ENCODE assay signal across 8 cellular contexts in the genomic region with DNA sequence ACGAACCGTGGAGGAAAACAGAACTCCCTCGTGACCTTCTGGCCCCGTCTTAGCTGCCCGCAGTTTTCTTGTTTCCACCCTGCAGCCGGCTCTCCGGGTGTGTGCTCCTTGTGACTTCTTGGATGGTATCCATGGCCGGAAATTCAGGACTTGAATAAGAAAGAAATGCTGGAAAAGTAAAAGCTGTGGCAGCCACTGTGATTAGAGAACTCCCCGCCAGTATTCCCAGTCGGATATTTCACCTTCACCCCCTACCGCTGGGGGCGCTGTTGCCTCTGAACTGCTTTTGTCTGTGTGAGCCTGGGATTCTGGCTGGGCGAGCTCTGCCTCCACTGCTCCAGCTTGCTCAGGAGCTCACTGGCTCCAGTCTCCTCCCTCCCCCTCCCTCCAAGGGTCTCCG. TPM values are rescaled to one million over a fixed set of nuclear protein-coding genes. Genes with fewer than 3 reads are reported as not detected.
DNase-seq lines count a peak whose midpoint lies in the region; ATAC-seq and TF ChIP-seq lines count a peak whose summit lies in the region.

No MANE protein-coding gene starts in this region.

- CTCF ChIA-PET in Calu3 (lab: Charles Lee): interaction anchor here (0.8 to 1.4 kb wide), 4 partner anchors 13 to 82 kb away, joined by 3 to 6 read pairs (median 4); no protein-coding TSS in a partner anchor

- BruUV-seq in Calu3 (replicated peaks; lab: Mats Ljungman, UMichigan): no TSS peak

- no peak for ATAC-seq in GM21360 (IDR thresholded peaks at IDR 0.05; ENCODE audit: unreplicated experiment)

- peaks cover 0 to 13% (median 0%) of the 10 kb centered on the region in 45 donors for H3K27me3 ChIP-seq in dorsolateral prefrontal cortex

- H3K27ac Mint-ChIP-seq in Calu3 (ENCODE audit: unreplicated experiment): peak overlapping the region; percentile 99
- no peak overlapping the region for H3K27ac Mint-ChIP-seq in mesothelial cell of epicardium

- H3K27ac ChIP-seq in dorsolateral prefrontal cortex: peak overlapping the region in 3 of 59 donors; percentile 15 to 49 (median 18)

- H3K4me1 Mint-ChIP-seq in Calu3 (ENCODE audit: low read depth, unreplicated experiment) (peaks cover 25% of the 10 kb centered on the region), mesothelial cell of epicardium (peaks cover 10% of the 10 kb centered on the region)

- DNase-seq in Calu3 (peak; percentile 89), NCI-H748 (lab: John Stamatoyannopoulos, UW; ENCODE audit: unreplicated experiment) (peak; percentile 41), dorsolateral prefrontal cortex (no peak), mesothelial cell of epicardium (ENCODE audit: low spot score in 2 of 2, unreplicated experiment in 2 of 2) (peak in 1 of 2 experiments; percentile 60), OCI-M2 (lab: John Stamatoyannopoulos, UW; ENCODE audit: unreplicated experiment) (no peak), dedifferentiated amniotic fluid mesenchymal stem cell (ENCODE audit: extremely low spot score) (no peak), ureter (ENCODE audit: low spot score) (no peak)

- intact Hi-C loops in Calu3 (cut with micrococcal nuclease; ENCODE audit: unreplicated experiment) (loop anchor here (5.0 kb wide), 2 partner anchors 42 to 43 kb away; partner anchors contain the start of gene CYP4V2), dorsolateral prefrontal cortex (cut with DNase I) (loop anchor here in 1 of 2 donors (5.0 kb wide), 1 partner anchor 37 kb away; no protein-coding TSS in a partner anchor)

- peak overlapping the region; percentile 75 for H3K4me3 Mint-ChIP-seq in Calu3 (ENCODE audit: low read depth, unreplicated experiment)
- no peak overlapping the region for H3K4me3 Mint-ChIP-seq in mesothelial cell of epicardium

- H3K27me3 Mint-ChIP-seq in Calu3 (ENCODE audit: unreplicated experiment): no peaks in the 10 kb centered on the region
- peaks cover 14% of the 10 kb centered on the region for H3K27me3 Mint-ChIP-seq in mesothelial cell of epicardium (ENCODE audit: low read depth)

- peak; percentile 73 for TF ChIP-seq CTCF in Calu3 (IDR thresholded peaks at IDR 0.05; ENCODE audit: unreplicated experiment)
- peak in 33 of 56 donors; percentile 15 to 63 (median 48) for TF ChIP-seq CTCF in dorsolateral prefrontal cortex (IDR thresholded peaks at IDR 0.05 in 54 of 56, conservative IDR thresholded peaks at IDR 0.05 in 2 of 56; ENCODE audit: low read depth in 1 of 56, partially characterized antibody in 56 of 56)
- peak; percentile 88 for TF ChIP-seq CTCF in mesothelial cell of epicardium (IDR thresholded peaks at IDR 0.05; ENCODE audit: unreplicated experiment)

- H3K36me3 Mint-ChIP-seq in Calu3 (ENCODE audit: insufficient read depth, unreplicated experiment): peaks cover 57% of the 10 kb centered on the region
- peaks cover 22% of the 10 kb centered on the region for H3K36me3 Mint-ChIP-seq in mesothelial cell of epicardium

- H3K4me3 ChIP-seq in dorsolateral prefrontal cortex: peak overlapping the region in 28 of 59 donors; percentile 1 to 43 (median 20)

- H3K9me3 Mint-ChIP-seq in Calu3 (ENCODE audit: low read depth, unreplicated experiment) (no peaks in the 10 kb centered on the region), mesothelial cell of epicardium (no peaks in the 10 kb centered on the region)

RNA-seq across cellular contexts. Expression of gene CYP4V2, which starts 41.5 kb away (rescaled TPM):
- total RNA-seq in Calu3 (2022): 43.3 and 43.8 TPM in 2 replicates
- 10 to 100 TPM; 15.1 to 68.4 (median 33.4) TPM for total RNA-seq in dorsolateral prefrontal cortex
- 4.0 to 4.7 TPM (median 4.5 TPM) in 3 replicates for total RNA-seq in mesothelial cell of epicardium
- 47.3 TPM for total RNA-seq in ureter

RNA-seq across cellular contexts. Expression of gene FAM149A, which starts 45.4 kb away (rescaled TPM):
- 36.3 and 45.5 TPM in 2 replicates for total RNA-seq in Calu3 (2022)
- 10 to 100 TPM; 11.1 to 45.5 (median 27.6) TPM for total RNA-seq in dorsolateral prefrontal cortex
- 12.2 to 16.1 TPM (median 13.6 TPM) in 3 replicates for total RNA-seq in mesothelial cell of epicardium
- total RNA-seq in ureter: 40.5 TPM

Comparison
In these comparisons a context has a peak if more than half of its experiments do, and no peak if none do; other contexts are left out.
1. DNase-seq: peak in Calu3 (single experiment) and NCI-H748 (single experiment); none in dorsolateral prefrontal cortex (0 of 10), OCI-M2 (single experiment), dedifferentiated amniotic fluid mesenchymal stem cell (single experiment) and ureter (single experiment).
2. Peak in every context shown above with its lines, with median percentiles within 50 percentile points of each other: CTCF ChIP-seq.